In the genomic region with DNA sequence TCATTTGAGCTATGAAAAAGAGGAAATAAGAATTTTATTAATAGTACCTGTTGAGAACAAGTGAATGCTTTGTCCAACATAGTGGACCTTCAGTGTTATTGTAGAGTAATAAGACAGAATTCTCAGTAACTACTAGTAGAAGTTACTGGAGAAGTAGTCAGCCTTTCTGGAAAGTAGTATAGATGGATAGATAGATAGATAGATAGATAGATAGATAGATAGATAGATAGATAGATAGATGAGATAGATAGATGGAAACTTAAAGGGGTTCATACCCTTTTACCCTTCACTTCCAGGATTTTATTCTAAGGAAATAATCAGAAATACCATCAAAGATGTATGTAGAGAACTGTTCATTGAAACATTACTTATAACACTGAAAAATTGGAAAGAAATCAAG, we compare ENCODE assay signal across 23 cellular contexts. TPM values are rescaled to one million over a fixed set of nuclear protein-coding genes. Genes with fewer than 3 reads are reported as not detected.
DNase-seq lines count a peak whose midpoint lies in the region; ATAC-seq, FAIRE-seq and TF ChIP-seq lines count a peak whose summit lies in the region.
"Had no signal": no experiment of that assay in that cellular context is flagged by ENCODE, and none has a peak within 500 bp of the region (broad histone marks: within the 10 kb centered on the region; RNA-seq: fewer than 3 reads in every experiment).

No MANE protein-coding gene starts in this region.

- no peak overlapping the region for H3K9ac ChIP-seq in HepG2 (ENCODE audit: insufficient read depth, low read depth, low read length)
- H3K9ac ChIP-seq: BLaER1, GM23248 had no signal

- no peak for TF ChIP-seq CTCF in HepG2 (CRISPR knock-in tag; IDR thresholded peaks at IDR 0.05)
- TF ChIP-seq CTCF in right lobe of liver (IDR thresholded peaks at IDR 0.05), result no peak

- peak overlapping the region; percentile 38 for H3K27ac Mint-ChIP-seq in activated T-cell treated with anti-CD3 and anti-CD28 coated beads, Interleukin-2, amount 50 U/mL, for 72 hours
- H3K27ac Mint-ChIP-seq in activated T-cell treated with anti-CD3 and anti-CD28 coated beads, Interleukin-2, amount 50 U/mL, for 24 hours, result no peak overlapping the region
- H3K27ac Mint-ChIP-seq in memory B cell, result peak overlapping the region; percentile 48
- no peak overlapping the region for H3K27ac Mint-ChIP-seq in activated CD8-positive, alpha-beta memory T cell treated with anti-CD3 and anti-CD28 coated beads, Interleukin-2, amount 10 ng/mL, durations not matched to agents 7 days and 5 days
- H3K27ac Mint-ChIP-seq: B cell; CD8-positive, alpha-beta T cell had no signal

- H3K36me3 ChIP-seq in HepG2 (replicated peaks in 1 of 2; ENCODE audit: control insufficient read depth in 1 of 2, insufficient read depth in 2 of 2, low read length in 2 of 2), result peaks cover 0 to 9% of the 10 kb centered on the region in 2 experiments; a peak in 2 of 5 replicates
- H3K36me3 ChIP-seq in right lobe of liver, result no peaks in the 10 kb centered on the region

- H3K4me3 ChIP-seq in HepG2 (replicated peaks in 1 of 3; ENCODE audit: insufficient read depth in 1 of 3, low read depth in 2 of 3, low read length in 3 of 3) (no peak overlapping the region), right lobe of liver (no peak overlapping the region)
- H3K4me3 ChIP-seq: BLaER1, GM12878, GM23248 had no signal

- CTCF ChIA-PET in HepG2 (lab: Yijun Ruan, JAX; ENCODE audit: low intra/inter-chr PET ratio, low total read pairs), result no interaction called here
- CTCF ChIA-PET in activated CD8-positive, alpha-beta memory T cell treated with anti-CD3 and anti-CD28 coated beads, Interleukin-2, amount 10 ng/mL, durations not matched to agents 7 days and 5 days (lab: Charles Lee), result no interaction called here

- no peak for TF ChIP-seq RAD21 in HepG2 (CRISPR knock-in tag; IDR thresholded peaks at IDR 0.05)

- H3K4me2 ChIP-seq in HepG2 (ENCODE audit: low read depth, low read length), result peak overlapping the region; percentile 25; the same call in 1 of the 2 replicates
- H3K4me2 ChIP-seq: BLaER1 had no signal

- in situ Hi-C loops in HepG2 (cut with HindIII; ENCODE audit: extremely low pct_ligation_motif_present, low pct_unique_long_range_greater_than_20kb), result no loop called here

- POLR2A ChIA-PET in HepG2 (lab: Yijun Ruan, JAX), result no interaction called here

- FAIRE-seq in HepG2 (lab: Jason Lieb, UNC), result no peak
- FAIRE-seq: G401.6, GM12878, H1 had no signal

- no peaks in the 10 kb centered on the region for H3K9me3 Mint-ChIP-seq in activated T-cell treated with anti-CD3 and anti-CD28 coated beads, Interleukin-2, amount 50 U/mL, for 72 hours
- no peaks in the 10 kb centered on the region for H3K9me3 Mint-ChIP-seq in activated T-cell treated with anti-CD3 and anti-CD28 coated beads, Interleukin-2, amount 50 U/mL, for 24 hours
- no peaks in the 10 kb centered on the region for H3K9me3 Mint-ChIP-seq in memory B cell
- no peaks in the 10 kb centered on the region for H3K9me3 Mint-ChIP-seq in activated CD8-positive, alpha-beta memory T cell treated with anti-CD3 and anti-CD28 coated beads, Interleukin-2, amount 10 ng/mL, durations not matched to agents 7 days and 5 days (ENCODE audit: low read depth)
- H3K9me3 Mint-ChIP-seq: CD4-positive, CD25-positive, alpha-beta regulatory T cell; CD8-positive, alpha-beta T cell had no signal

- H3K27ac ChIP-seq in HepG2 (ENCODE audit: extremely low read length, insufficient read depth, low read length), result no peak overlapping the region
- no peak overlapping the region for H3K27ac ChIP-seq in right lobe of liver
- H3K27ac ChIP-seq: 22Rv1, BLaER1, C4-2B, GM23248 had no signal

- peaks cover 39% of the 10 kb centered on the region for H3K4me1 Mint-ChIP-seq in activated T-cell treated with anti-CD3 and anti-CD28 coated beads, Interleukin-2, amount 50 U/mL, for 72 hours (ENCODE audit: low read depth)
- peaks cover 42% of the 10 kb centered on the region for H3K4me1 Mint-ChIP-seq in activated T-cell treated with anti-CD3 and anti-CD28 coated beads, Interleukin-2, amount 50 U/mL, for 24 hours (ENCODE audit: low read depth)
- H3K4me1 Mint-ChIP-seq in memory B cell, result peaks cover 25% of the 10 kb centered on the region
- peaks cover 44% of the 10 kb centered on the region for H3K4me1 Mint-ChIP-seq in activated CD8-positive, alpha-beta memory T cell treated with anti-CD3 and anti-CD28 coated beads, Interleukin-2, amount 10 ng/mL, durations not matched to agents 7 days and 5 days

- H4K20me1 ChIP-seq in HepG2 (ENCODE audit: insufficient read depth, low read length), result 0 out of 2 replicates have a peak, but pooled peaks cover 7% of the 10 kb centered on the region

- H3K9me3 ChIP-seq in HepG2 (ENCODE audit: low read length), result no peaks in the 10 kb centered on the region
- no peaks in the 10 kb centered on the region for H3K9me3 ChIP-seq in right lobe of liver
- H3K9me3 ChIP-seq: BLaER1, Caco-2 had no signal

- ATAC-seq in activated T-cell treated with anti-CD3 and anti-CD28 coated beads, Interleukin-2, amount 50 U/mL, for 72 hours (replicated peaks in 1 of 2), result no peak
- no peak for ATAC-seq in HepG2
- ATAC-seq in right lobe of liver, result no peak
- ATAC-seq in memory B cell (ENCODE audit: low read depth), result no peak
- no peak for ATAC-seq in activated CD8-positive, alpha-beta memory T cell treated with anti-CD3 and anti-CD28 coated beads, Interleukin-2, amount 10 ng/mL, durations not matched to agents 7 days and 5 days
- ATAC-seq: CD8-positive, alpha-beta T cell; GM12878 had no signal

- intact Hi-C loops in HepG2 (cut with micrococcal nuclease; ENCODE audit: unreplicated experiment), result loop anchor here (10.0 kb wide), 1 partner anchor 844 kb away; the partner anchor contains the start of gene POLQ
- intact Hi-C loops in right lobe of liver (cut with DNase I), result no loop called here

- BruUV-seq in HepG2 (replicated peaks; lab: Mats Ljungman, UMichigan), result no TSS peak

- no peak overlapping the region for H3K4me3 Mint-ChIP-seq in activated T-cell treated with anti-CD3 and anti-CD28 coated beads, Interleukin-2, amount 50 U/mL, for 72 hours
- H3K4me3 Mint-ChIP-seq in activated T-cell treated with anti-CD3 and anti-CD28 coated beads, Interleukin-2, amount 50 U/mL, for 24 hours, result no peak overlapping the region
- H3K4me3 Mint-ChIP-seq in memory B cell, result no peak overlapping the region
- no peak overlapping the region for H3K4me3 Mint-ChIP-seq in activated CD8-positive, alpha-beta memory T cell treated with anti-CD3 and anti-CD28 coated beads, Interleukin-2, amount 10 ng/mL, durations not matched to agents 7 days and 5 days
- H3K4me3 Mint-ChIP-seq: B cell; CD8-positive, alpha-beta T cell had no signal

- H3K79me2 ChIP-seq in HepG2 (ENCODE audit: insufficient read depth, low read length), result peaks cover 91% of the 10 kb centered on the region

- TF ChIP-seq POLR2A in HepG2 (IDR thresholded peaks at IDR 0.05; ENCODE audit: insufficient read depth in 1 of 2, low read depth in 2 of 2, low read length in 2 of 2) (no peak), right lobe of liver (IDR thresholded peaks at IDR 0.05) (no peak)

- H3K27me3 ChIP-seq in HepG2 (ENCODE audit: control insufficient read depth in 1 of 2, insufficient read depth in 2 of 2, low read length in 2 of 2) (no peaks in the 10 kb centered on the region; a peak in 1 of 5 replicates), right lobe of liver (no peaks in the 10 kb centered on the region)
- H3K27me3 ChIP-seq: BLaER1 had no signal

- peaks cover 6 to 7% of the 10 kb centered on the region in 2 donors for H3K36me3 Mint-ChIP-seq in activated T-cell treated with anti-CD3 and anti-CD28 coated beads, Interleukin-2, amount 50 U/mL, for 72 hours (ENCODE audit: insufficient read depth in 2 of 2)
- peaks cover 45% of the 10 kb centered on the region for H3K36me3 Mint-ChIP-seq in activated T-cell treated with anti-CD3 and anti-CD28 coated beads, Interleukin-2, amount 50 U/mL, for 24 hours (ENCODE audit: low read depth)
- H3K36me3 Mint-ChIP-seq in memory B cell, result peaks cover 3% of the 10 kb centered on the region
- H3K36me3 Mint-ChIP-seq in activated CD8-positive, alpha-beta memory T cell treated with anti-CD3 and anti-CD28 coated beads, Interleukin-2, amount 10 ng/mL, durations not matched to agents 7 days and 5 days, result peaks cover 23% of the 10 kb centered on the region

- H2AFZ ChIP-seq in HepG2 (ENCODE audit: low read length), result no peak overlapping the region
- H2AFZ ChIP-seq: GM23248 had no signal

- TF ChIP-seq EP300 in HepG2 (IDR thresholded peaks at IDR 0.05; ENCODE audit: low read depth in 2 of 2, low read length in 2 of 2) (no peak), HepG2 (CRISPR knock-in tag; IDR thresholded peaks at IDR 0.05; ENCODE audit: borderline replicate concordance) (no peak)

- H3K27me3 Mint-ChIP-seq in activated T-cell treated with anti-CD3 and anti-CD28 coated beads, Interleukin-2, amount 50 U/mL, for 72 hours (ENCODE audit: low read depth), result no peaks in the 10 kb centered on the region
- no peaks in the 10 kb centered on the region for H3K27me3 Mint-ChIP-seq in activated T-cell treated with anti-CD3 and anti-CD28 coated beads, Interleukin-2, amount 50 U/mL, for 24 hours
- no peaks in the 10 kb centered on the region for H3K27me3 Mint-ChIP-seq in memory B cell
- H3K27me3 Mint-ChIP-seq in activated CD8-positive, alpha-beta memory T cell treated with anti-CD3 and anti-CD28 coated beads, Interleukin-2, amount 10 ng/mL, durations not matched to agents 7 days and 5 days, result no peaks in the 10 kb centered on the region
- H3K27me3 Mint-ChIP-seq: B cell; CD4-positive, CD25-positive, alpha-beta regulatory T cell had no signal

- peaks cover 89% of the 10 kb centered on the region for H3K4me1 ChIP-seq in HepG2 (ENCODE audit: insufficient read depth, low read length)
- H3K4me1 ChIP-seq in right lobe of liver, result peaks cover 0 to 58% (median 32%) of the 10 kb centered on the region in 4 donors

- no peak for DNase-seq in activated T-cell treated with anti-CD3 and anti-CD28 coated beads, Interleukin-2, amount 50 U/mL, for 72 hours
- no peak for DNase-seq in activated T-cell treated with anti-CD3 and anti-CD28 coated beads, Interleukin-2, amount 50 U/mL, for 24 hours
- no peak for DNase-seq in HepG2 (ENCODE audit: low spot score)
- no peak for DNase-seq in right lobe of liver
- DNase-seq in memory B cell (ENCODE audit: low spot score in 2 of 2), result no peak
- DNase-seq in activated CD8-positive, alpha-beta memory T cell treated with anti-CD3 and anti-CD28 coated beads, Interleukin-2, amount 10 ng/mL, durations not matched to agents 7 days and 5 days, result no peak
- no peak for DNase-seq in NCI-H2029 (lab: John Stamatoyannopoulos, UW)
- no peak for DNase-seq in NCI-H748 treated with DMSO at 0.1 percent for 48 hours (lab: John Stamatoyannopoulos, UW)
- DNase-seq: Caco-2; CD4-positive, CD25-positive, alpha-beta regulatory T cell; CD8-positive, alpha-beta T cell; DMS153; DND-41; GM23248; H7; HCEC 1CT had no signal

RNA-seq across cellular contexts. Expression of gene FAM162A, which starts 5.2 kb away (rescaled TPM):
- total RNA-seq in activated T-cell treated with anti-CD3 and anti-CD28 coated beads, Interleukin-2, amount 50 U/mL, for 72 hours, result 10 to 100 TPM; 79.0 to 94.8 TPM
- total RNA-seq in HepG2 (2016; rRNA removed; fragmentation: Illumina TruSeq; extraction: Trizol) (115 and 131 TPM in 2 replicates), right lobe of liver (10 to 100 TPM; 26.9 to 57.0 (median 51.5) TPM)
- 18.3 and 23.7 TPM in 2 replicates for total RNA-seq in HepG2 (2016; cell fraction: cytosol; rRNA removed; fragmentation: Illumina TruSeq; extraction: Trizol; ENCODE audit: low read depth)
- total RNA-seq in HepG2 (2016; cell fraction: insoluble cytoplasmic fraction; rRNA removed; fragmentation: Illumina TruSeq; extraction: Trizol), result 118 and 149 TPM in 2 replicates
- 29.2 and 29.7 TPM in 2 replicates for total RNA-seq in HepG2 (2016; cell fraction: membrane; rRNA removed; fragmentation: Illumina TruSeq; extraction: Trizol)
- total RNA-seq in HepG2 (2016; cell fraction: nucleus; rRNA removed; fragmentation: Illumina TruSeq; extraction: Trizol), result 44.8 and 51.6 TPM in 2 replicates
- 141 and 155 TPM in 2 replicates for polyA plus RNA-seq in HepG2 (2011; rRNA removed)
- polyA plus RNA-seq in HepG2 (2011; cell fraction: cytosol; rRNA removed), result 81.9 and 104 TPM in 2 replicates
- polyA plus RNA-seq in HepG2 (2011; cell fraction: nucleus; rRNA removed), result 33.6 and 34.6 TPM in 2 replicates
- 197 and 266 TPM in 2 replicates for polyA plus RNA-seq in HepG2 (2012)
- 34.9 and 38.9 TPM in 2 replicates for polyA plus RNA-seq in HepG2 (2016; cell fraction: cytosol; fragmentation: Illumina TruSeq; extraction: Trizol; ENCODE audit: low read depth)
- 167 and 187 TPM in 2 replicates for polyA plus RNA-seq in HepG2 (2016; cell fraction: insoluble cytoplasmic fraction; fragmentation: Illumina TruSeq; extraction: Trizol; ENCODE audit: low read depth)
- polyA plus RNA-seq in HepG2 (2016; cell fraction: membrane; fragmentation: Illumina TruSeq; extraction: Trizol; ENCODE audit: low read depth), result 30.9 and 35.6 TPM in 2 replicates
- 93.4 and 95.0 TPM in 2 replicates for polyA plus RNA-seq in HepG2 (2016; cell fraction: nucleus; fragmentation: Illumina TruSeq; extraction: Trizol; ENCODE audit: insufficient read depth, low read depth)
- polyA minus RNA-seq in HepG2 (2011; rRNA and poly(A)+ RNA removed; ENCODE audit: low replicate concordance), result 11.7 and 21.1 TPM in 2 replicates
- polyA minus RNA-seq in HepG2 (2011; cell fraction: cytosol; rRNA and poly(A)+ RNA removed), result 29.6 and 36.6 TPM in 2 replicates
- polyA minus RNA-seq in HepG2 (2011; cell fraction: nucleus; rRNA and poly(A)+ RNA removed), result 70.0 and 72.2 TPM in 2 replicates
- 10 to 100 TPM; 51.3 to 63.9 TPM for total RNA-seq in activated CD8-positive, alpha-beta memory T cell treated with anti-CD3 and anti-CD28 coated beads, Interleukin-2, amount 10 ng/mL, durations not matched to agents 7 days and 5 days

RNA-seq across cellular contexts. Expression of gene MIX23, which starts 6.2 kb away (rescaled TPM):
- 100 to 1,000 TPM in 1 of 2 donors, 10 to 100 TPM in 1; 94.0 to 133 TPM for total RNA-seq in activated T-cell treated with anti-CD3 and anti-CD28 coated beads, Interleukin-2, amount 50 U/mL, for 72 hours
- total RNA-seq in HepG2 (2016; rRNA removed; fragmentation: Illumina TruSeq; extraction: Trizol) (152 and 233 TPM in 2 replicates), right lobe of liver (10 to 100 TPM; 21.3 to 36.0 (median 27.1) TPM)
- 96.3 and 103 TPM in 2 replicates for total RNA-seq in HepG2 (2016; cell fraction: cytosol; rRNA removed; fragmentation: Illumina TruSeq; extraction: Trizol; ENCODE audit: low read depth)
- 150 and 251 TPM in 2 replicates for total RNA-seq in HepG2 (2016; cell fraction: insoluble cytoplasmic fraction; rRNA removed; fragmentation: Illumina TruSeq; extraction: Trizol)
- total RNA-seq in HepG2 (2016; cell fraction: membrane; rRNA removed; fragmentation: Illumina TruSeq; extraction: Trizol), result 93.8 and 116 TPM in 2 replicates
- total RNA-seq in HepG2 (2016; cell fraction: nucleus; rRNA removed; fragmentation: Illumina TruSeq; extraction: Trizol), result 55.1 and 57.7 TPM in 2 replicates
- polyA plus RNA-seq in HepG2 (2011; rRNA removed), result 16.2 and 20.0 TPM in 2 replicates
- 10.9 and 12.5 TPM in 2 replicates for polyA plus RNA-seq in HepG2 (2011; cell fraction: cytosol; rRNA removed)
- polyA plus RNA-seq in HepG2 (2011; cell fraction: nucleus; rRNA removed), result 7.9 and 12.8 TPM in 2 replicates
- polyA plus RNA-seq in HepG2 (2012), result 65.6 and 98.8 TPM in 2 replicates
- 99.1 and 102 TPM in 2 replicates for polyA plus RNA-seq in HepG2 (2016; cell fraction: cytosol; fragmentation: Illumina TruSeq; extraction: Trizol; ENCODE audit: low read depth)
- 274 and 298 TPM in 2 replicates for polyA plus RNA-seq in HepG2 (2016; cell fraction: insoluble cytoplasmic fraction; fragmentation: Illumina TruSeq; extraction: Trizol; ENCODE audit: low read depth)
- polyA plus RNA-seq in HepG2 (2016; cell fraction: membrane; fragmentation: Illumina TruSeq; extraction: Trizol; ENCODE audit: low read depth), result 96.2 and 118 TPM in 2 replicates
- 116 and 117 TPM in 2 replicates for polyA plus RNA-seq in HepG2 (2016; cell fraction: nucleus; fragmentation: Illumina TruSeq; extraction: Trizol; ENCODE audit: insufficient read depth, low read depth)
- polyA minus RNA-seq in HepG2 (2011; rRNA and poly(A)+ RNA removed; ENCODE audit: low replicate concordance), result 3.6 and 4.8 TPM in 2 replicates
- polyA minus RNA-seq in HepG2 (2011; cell fraction: cytosol; rRNA and poly(A)+ RNA removed), result 18.9 and 22.0 TPM in 2 replicates
- polyA minus RNA-seq in HepG2 (2011; cell fraction: nucleus; rRNA and poly(A)+ RNA removed), result 23.4 and 27.4 TPM in 2 replicates
- 10 to 100 TPM; 39.3 to 48.9 TPM for total RNA-seq in activated CD8-positive, alpha-beta memory T cell treated with anti-CD3 and anti-CD28 coated beads, Interleukin-2, amount 10 ng/mL, durations not matched to agents 7 days and 5 days

RNA-seq across cellular contexts. Expression of gene WDR5B, which starts 26.7 kb away (rescaled TPM):
- total RNA-seq in activated T-cell treated with anti-CD3 and anti-CD28 coated beads, Interleukin-2, amount 50 U/mL, for 72 hours, result 1 to 10 TPM; 2.6 to 3.6 TPM
- total RNA-seq in HepG2 (2016; rRNA removed; fragmentation: Illumina TruSeq; extraction: Trizol) (3.6 and 4.5 TPM in 2 replicates), right lobe of liver (1 to 10 TPM; 1.4 to 4.0 (median 2.1) TPM)
- total RNA-seq in HepG2 (2016; cell fraction: cytosol; rRNA removed; fragmentation: Illumina TruSeq; extraction: Trizol; ENCODE audit: low read depth), result 1.1 and 1.2 TPM in 2 replicates
- 3.5 and 5.6 TPM in 2 replicates for total RNA-seq in HepG2 (2016; cell fraction: insoluble cytoplasmic fraction; rRNA removed; fragmentation: Illumina TruSeq; extraction: Trizol)
- total RNA-seq in HepG2 (2016; cell fraction: membrane; rRNA removed; fragmentation: Illumina TruSeq; extraction: Trizol), result 2.8 and 3.6 TPM in 2 replicates
- total RNA-seq in HepG2 (2016; cell fraction: nucleus; rRNA removed; fragmentation: Illumina TruSeq; extraction: Trizol), result 4.0 TPM in 2 replicates
- polyA plus RNA-seq in HepG2 (2011; rRNA removed), result 2.2 and 2.5 TPM in 2 replicates
- polyA plus RNA-seq in HepG2 (2011; cell fraction: cytosol; rRNA removed), result 0.94 and 1.8 TPM in 2 replicates
- polyA plus RNA-seq in HepG2 (2011; cell fraction: nucleus; rRNA removed), result 1.3 and 2.0 TPM in 2 replicates
- 1.6 and 2.3 TPM in 2 replicates for polyA plus RNA-seq in HepG2 (2012)
- 0.49 and 0.52 TPM in 2 replicates for polyA plus RNA-seq in HepG2 (2016; cell fraction: cytosol; fragmentation: Illumina TruSeq; extraction: Trizol; ENCODE audit: low read depth)
- 3.5 and 4.0 TPM in 2 replicates for polyA plus RNA-seq in HepG2 (2016; cell fraction: insoluble cytoplasmic fraction; fragmentation: Illumina TruSeq; extraction: Trizol; ENCODE audit: low read depth)
- 1.4 and 1.5 TPM in 2 replicates for polyA plus RNA-seq in HepG2 (2016; cell fraction: membrane; fragmentation: Illumina TruSeq; extraction: Trizol; ENCODE audit: low read depth)
- polyA plus RNA-seq in HepG2 (2016; cell fraction: nucleus; fragmentation: Illumina TruSeq; extraction: Trizol; ENCODE audit: insufficient read depth, low read depth), result 3.7 and 4.4 TPM in 2 replicates
- polyA minus RNA-seq in HepG2 (2011; rRNA and poly(A)+ RNA removed; ENCODE audit: low replicate concordance), result 1.7 and 3.5 TPM in 2 replicates
- 1.1 and 1.4 TPM in 2 replicates for polyA minus RNA-seq in HepG2 (2011; cell fraction: cytosol; rRNA and poly(A)+ RNA removed)
- polyA minus RNA-seq in HepG2 (2011; cell fraction: nucleus; rRNA and poly(A)+ RNA removed), result 5.9 and 8.2 TPM in 2 replicates
- 1 to 10 TPM; 4.6 to 4.8 TPM for total RNA-seq in activated CD8-positive, alpha-beta memory T cell treated with anti-CD3 and anti-CD28 coated beads, Interleukin-2, amount 10 ng/mL, durations not matched to agents 7 days and 5 days

Comparison
In these comparisons a context has a peak if more than half of its experiments do, and no peak if none do; other contexts are left out.
1. H3K27ac Mint-ChIP-seq: peak in activated T-cell treated with anti-CD3 and anti-CD28 coated beads, Interleukin-2, amount 50 U/mL, for 72 hours (single experiment) and memory B cell (single experiment); none in activated T-cell treated with anti-CD3 and anti-CD28 coated beads, Interleukin-2, amount 50 U/mL, for 24 hours (single experiment) and activated CD8-positive, alpha-beta memory T cell treated with anti-CD3 and anti-CD28 coated beads, Interleukin-2, amount 10 ng/mL, durations not matched to agents 7 days and 5 days (single experiment).